Comparison of ENCODE assay signal across 21 cellular contexts in the genomic region with DNA sequence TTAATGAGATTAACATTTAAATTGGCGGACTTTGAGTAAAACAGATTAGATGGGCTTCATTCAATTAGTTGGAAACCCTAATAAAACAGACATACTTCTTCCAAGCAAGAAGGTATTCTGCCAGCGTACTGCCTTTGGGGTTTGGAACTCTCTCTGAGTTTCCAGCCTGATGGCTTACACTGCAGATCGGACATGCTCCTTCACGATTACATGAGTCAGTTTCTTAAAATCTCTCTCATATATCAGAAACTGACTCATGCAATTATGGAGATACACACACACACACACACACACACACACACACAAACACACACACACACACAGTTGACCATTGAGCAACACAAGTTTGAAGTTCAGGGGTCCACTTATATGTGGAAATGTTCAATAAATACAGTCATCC.
"Had no signal": no experiment of that assay in that cellular context is flagged by ENCODE, and none has a peak within 500 bp of the region (broad histone marks: within the 10 kb centered on the region; RNA-seq: fewer than 3 reads in every experiment).

No MANE protein-coding gene starts in this region.

- DNase-seq: colonic mucosa; cortex of kidney; effector CD8-positive, alpha-beta T cell; effector memory CD8-positive, alpha-beta T cell; endodermal cell; foreskin melanocyte; gastrocnemius medialis; glutamatergic neuron; head of caudate nucleus; heart right ventricle; hippocampal formation; left cardiac atrium; left lung; left ventricle myocardium superior; lower lobe of right lung; mesendoderm; midbrain; naive thymus-derived CD4-positive, alpha-beta T cell had no signal

- H3K4me1 Mint-ChIP-seq: endodermal cell; memory B cell; naive thymus-derived CD4-positive, alpha-beta T cell had no signal

- H3K27ac ChIP-seq: colonic mucosa, esophagus muscularis mucosa, gastrocnemius medialis, heart right ventricle, left lung, lower lobe of right lung had no signal

- H3K27ac Mint-ChIP-seq: dendritic cell treated with granulocyte-macrophage colony-stimulating factor and Interleukin-4, amounts not matched to agents 40 ng/mL and 50 ng/mL, for 4 days; effector memory CD8-positive, alpha-beta T cell; endodermal cell; memory B cell; naive thymus-derived CD4-positive, alpha-beta T cell had no signal

- H3K4me3 ChIP-seq: colonic mucosa, esophagus muscularis mucosa, gastrocnemius medialis, heart right ventricle, left lung, lower lobe of right lung had no signal

- H3K4me3 Mint-ChIP-seq: dendritic cell treated with granulocyte-macrophage colony-stimulating factor and Interleukin-4, amounts not matched to agents 40 ng/mL and 50 ng/mL, for 4 days; effector memory CD8-positive, alpha-beta T cell; endodermal cell; memory B cell; naive thymus-derived CD4-positive, alpha-beta T cell had no signal

- H3K9me3 ChIP-seq: colonic mucosa, esophagus muscularis mucosa, gastrocnemius medialis, left lung, lower lobe of right lung had no signal

- H3K36me3 ChIP-seq: colonic mucosa, esophagus muscularis mucosa, gastrocnemius medialis, heart right ventricle, left lung, lower lobe of right lung had no signal

- H3K36me3 Mint-ChIP-seq: memory B cell; naive thymus-derived CD4-positive, alpha-beta T cell had no signal

- H3K27me3 ChIP-seq: colonic mucosa, esophagus muscularis mucosa, gastrocnemius medialis, heart right ventricle, left lung had no signal

- H3K4me1 ChIP-seq: colonic mucosa, esophagus muscularis mucosa, gastrocnemius medialis, heart right ventricle, left lung, lower lobe of right lung had no signal

- H3K9me3 Mint-ChIP-seq: endodermal cell had no signal

- H3K27me3 Mint-ChIP-seq: dendritic cell treated with granulocyte-macrophage colony-stimulating factor and Interleukin-4, amounts not matched to agents 40 ng/mL and 50 ng/mL, for 4 days; effector memory CD8-positive, alpha-beta T cell; memory B cell; naive thymus-derived CD4-positive, alpha-beta T cell had no signal
